ENCODE assay signal across 9 cellular contexts in genomic region chr11:3959015-3959917, GRCh38.
DNase-seq lines count a peak whose midpoint lies in the region; ATAC-seq and TF ChIP-seq lines count a peak whose summit lies in the region.
"Had no signal": no experiment of that assay in that cellular context is flagged by ENCODE, and none has a peak within 500 bp of the region (broad histone marks: within the 10 kb centered on the region; RNA-seq: fewer than 3 reads in every experiment).

No MANE protein-coding gene starts in this region.

- peak overlapping the region; percentile 6 to 42 (median 22) for H3K27ac Mint-ChIP-seq in nephron

- no peaks in the 10 kb centered on the region for H3K9me3 ChIP-seq in adipocyte (ENCODE audit: control insufficient read depth, low read length)

- H3K4me1 ChIP-seq in adipocyte (ENCODE audit: control insufficient read depth, insufficient read depth, low read length): peaks cover 27% of the 10 kb centered on the region

- H3K36me3 ChIP-seq in adipocyte (ENCODE audit: control insufficient read depth, insufficient read depth, low read length, severe bottlenecking): no peaks in the 10 kb centered on the region

- no peaks in the 10 kb centered on the region for H3K27me3 Mint-ChIP-seq in nephron (ENCODE audit: low read depth)

- no peak overlapping the region for H3K4me3 ChIP-seq in adipocyte (ENCODE audit: low read length)

- peak; percentile 74 for ATAC-seq in HG03175 (IDR thresholded peaks at IDR 0.05; ENCODE audit: unreplicated experiment)
- no peak for ATAC-seq in HG02623 (IDR thresholded peaks at IDR 0.05; ENCODE audit: unreplicated experiment)
- no peak for ATAC-seq in HG03097 (IDR thresholded peaks at IDR 0.05; ENCODE audit: low FRiP score, unreplicated experiment)
- no peak for ATAC-seq in GM19397 (IDR thresholded peaks at IDR 0.05; ENCODE audit: unreplicated experiment)

- no peaks in the 10 kb centered on the region for H3K36me3 Mint-ChIP-seq in nephron (ENCODE audit: low read depth)

- DNase-seq in GM04504 (ENCODE audit: low read depth): peak; percentile 60
- peak; percentile 65 for DNase-seq in adipocyte (ENCODE audit: low read depth)
- no peak for DNase-seq in T-helper 9 cell
- DNase-seq: NCI-H2107 had no signal

- H3K4me3 Mint-ChIP-seq in nephron: no peak overlapping the region

- H3K27me3 ChIP-seq in adipocyte (replicated peaks; ENCODE audit: control insufficient read depth, insufficient read depth, low read length): no peaks in the 10 kb centered on the region

- no peaks in the 10 kb centered on the region for H3K9me3 Mint-ChIP-seq in nephron

- H3K4me1 Mint-ChIP-seq in nephron: peaks cover 33% of the 10 kb centered on the region

- peak in 1 of 3 experiments; percentile 12 for TF ChIP-seq CTCF in nephron (IDR thresholded peaks at IDR 0.05; ENCODE audit: unreplicated experiment in 3 of 3)

- no peak overlapping the region for H3K9ac ChIP-seq in adipocyte (ENCODE audit: low read length)
